In the genomic region with DNA sequence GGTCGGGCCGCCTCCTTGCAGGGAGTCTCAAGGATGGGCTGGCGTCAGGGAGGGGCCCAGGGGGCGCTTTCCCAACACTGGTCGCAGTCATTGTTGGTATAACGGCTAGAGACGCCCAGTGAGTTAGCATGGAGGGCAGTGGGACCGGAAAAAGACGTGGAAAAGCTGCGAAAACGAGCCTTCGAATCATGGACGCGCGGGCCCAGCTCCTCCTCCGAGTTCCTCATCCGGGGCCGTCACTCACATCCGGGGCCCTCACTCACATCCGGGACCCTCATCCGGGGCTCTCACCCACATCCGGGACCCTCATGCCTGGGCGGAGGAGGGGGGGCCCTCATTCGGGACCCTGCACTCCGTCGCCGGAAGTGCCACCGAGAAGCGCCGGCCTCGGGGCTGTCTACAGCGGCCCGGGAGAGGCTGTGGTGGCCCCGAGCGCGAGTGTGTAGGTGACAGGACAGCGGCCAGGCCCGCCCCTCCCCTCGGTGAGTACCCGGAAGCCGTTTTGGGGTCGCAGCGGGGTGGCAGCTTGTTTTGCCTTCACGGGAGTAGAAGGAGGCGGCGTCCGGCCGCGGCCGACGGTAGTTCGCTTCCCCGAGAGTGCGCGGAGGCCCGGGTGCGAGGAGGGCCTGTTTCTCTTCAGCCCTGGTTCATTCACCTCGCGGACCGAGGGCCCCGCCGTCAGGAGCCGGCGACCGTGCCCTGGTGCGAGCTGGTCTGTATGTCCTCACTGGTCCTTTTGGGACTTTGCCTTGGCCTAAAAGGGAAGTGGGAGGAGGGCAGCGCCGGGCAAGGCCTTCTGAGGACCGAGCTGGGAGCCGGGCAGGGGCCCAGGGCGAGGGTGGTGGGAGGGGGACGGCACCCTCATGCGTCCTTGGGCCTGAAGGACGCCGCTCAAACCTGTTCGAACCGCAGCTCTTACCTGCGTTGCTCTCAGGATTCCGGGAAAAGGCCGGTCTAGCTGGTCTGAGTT, we compare ENCODE assay signal across 1 cellular context.
TF ChIP-seq lines count a peak whose summit lies in the region.

A gene with protein sequence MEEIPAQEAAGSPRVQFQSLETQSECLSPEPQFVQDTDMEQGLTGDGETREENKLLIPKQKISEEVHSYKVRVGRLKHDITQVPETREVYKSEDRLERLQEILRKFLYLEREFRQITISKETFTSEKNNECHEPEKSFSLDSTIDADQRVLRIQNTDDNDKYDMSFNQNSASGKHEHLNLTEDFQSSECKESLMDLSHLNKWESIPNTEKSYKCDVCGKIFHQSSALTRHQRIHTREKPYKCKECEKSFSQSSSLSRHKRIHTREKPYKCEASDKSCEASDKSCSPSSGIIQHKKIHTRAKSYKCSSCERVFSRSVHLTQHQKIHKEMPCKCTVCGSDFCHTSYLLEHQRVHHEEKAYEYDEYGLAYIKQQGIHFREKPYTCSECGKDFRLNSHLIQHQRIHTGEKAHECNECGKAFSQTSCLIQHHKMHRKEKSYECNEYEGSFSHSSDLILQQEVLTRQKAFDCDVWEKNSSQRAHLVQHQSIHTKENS (plus strand): TSS at position 337 of the 970 bp plus-strand sequence. CDS start 1,918 bp downstream, outside the sequence.

TF ChIP-seq in IMR-90, 13 proteins besides CTCF, POLR2A, EP300 and RAD21 (continued from another document):
- peak; percentile 28 for TF ChIP-seq RCOR1 (IDR thresholded peaks at IDR 0.05; ENCODE audit: insufficient replicate concordance, low read length)
